2 cellular contexts compared by ENCODE assay signal in the genomic region with DNA sequence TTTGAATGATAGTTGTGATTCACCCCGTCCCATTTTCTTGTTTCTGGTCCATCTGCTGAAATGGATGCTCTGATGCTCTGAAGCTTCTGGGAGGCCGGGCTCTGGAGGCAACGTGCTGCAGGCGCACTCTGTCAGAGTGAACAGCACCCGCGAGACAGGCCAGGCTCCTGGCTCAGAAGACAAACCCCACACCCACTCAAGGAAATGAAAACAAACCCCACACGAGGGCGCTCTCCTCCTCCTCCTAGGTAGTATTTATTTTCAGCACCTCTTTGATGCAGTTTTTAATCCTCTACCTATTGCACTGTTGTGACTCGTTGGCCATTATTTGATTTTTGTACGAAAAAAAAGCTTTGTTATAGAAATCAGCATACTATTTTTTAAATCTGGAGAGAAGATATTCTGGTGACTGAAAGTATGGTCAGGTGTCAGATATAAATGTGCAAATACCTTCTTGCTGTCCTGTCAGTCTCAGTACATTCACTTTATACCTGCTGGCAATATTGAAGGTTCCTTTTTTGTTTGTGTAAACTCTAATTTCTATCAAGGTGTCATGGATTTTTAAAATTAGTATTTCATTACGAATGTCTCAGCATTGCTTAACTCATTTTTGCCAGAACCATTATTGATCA.
TF ChIP-seq lines count a peak whose summit lies in the region.

No MANE protein-coding gene starts in this region.

TF ChIP-seq in IMR-90, 13 proteins besides CTCF, POLR2A, EP300 and RAD21:
- TF ChIP-seq SMC3 (IDR thresholded peaks at IDR 0.05; ENCODE audit: low read depth, low read length) (0 out of 2 replicates have a peak, but pooled peaks have one; percentile 18), FOS (IDR thresholded peaks at IDR 0.05; ENCODE audit: low read depth, low read length) (no peak)

TF ChIP-seq in K562, 482 proteins besides CTCF, POLR2A, EP300 and RAD21:
- TF ChIP-seq TGIF2 (CRISPR knock-in tag; IDR thresholded peaks at IDR 0.05) = no peak
- TF ChIP-seq ZBTB2 (IDR thresholded peaks at IDR 0.05) = no peak
- peak; percentile 42; the same call in 1 of the 2 replicates for TF ChIP-seq EGR1 (conservative IDR thresholded peaks at IDR 0.05)
- TF ChIP-seq NFYB (IDR thresholded peaks at IDR 0.05; ENCODE audit: extremely low read depth, insufficient read length) = no peak
- no peak for TF ChIP-seq SAP30 (IDR thresholded peaks at IDR 0.05; ENCODE audit: borderline replicate concordance, insufficient read depth, low read depth, low read length, poor library complexity, severe bottlenecking)
- no peak for TF ChIP-seq ZBTB12 (CRISPR knock-in tag; IDR thresholded peaks at IDR 0.05)
- no peak for TF ChIP-seq ZKSCAN1 (IDR thresholded peaks at IDR 0.05; ENCODE audit: low read depth, low read length)
- 0 out of 2 replicates have a peak, but pooled peaks have one; percentile 29 for TF ChIP-seq SMC3 (conservative IDR thresholded peaks at IDR 0.05; ENCODE audit: insufficient read depth, low read depth, low read length)
- TF ChIP-seq, protein P1, sequence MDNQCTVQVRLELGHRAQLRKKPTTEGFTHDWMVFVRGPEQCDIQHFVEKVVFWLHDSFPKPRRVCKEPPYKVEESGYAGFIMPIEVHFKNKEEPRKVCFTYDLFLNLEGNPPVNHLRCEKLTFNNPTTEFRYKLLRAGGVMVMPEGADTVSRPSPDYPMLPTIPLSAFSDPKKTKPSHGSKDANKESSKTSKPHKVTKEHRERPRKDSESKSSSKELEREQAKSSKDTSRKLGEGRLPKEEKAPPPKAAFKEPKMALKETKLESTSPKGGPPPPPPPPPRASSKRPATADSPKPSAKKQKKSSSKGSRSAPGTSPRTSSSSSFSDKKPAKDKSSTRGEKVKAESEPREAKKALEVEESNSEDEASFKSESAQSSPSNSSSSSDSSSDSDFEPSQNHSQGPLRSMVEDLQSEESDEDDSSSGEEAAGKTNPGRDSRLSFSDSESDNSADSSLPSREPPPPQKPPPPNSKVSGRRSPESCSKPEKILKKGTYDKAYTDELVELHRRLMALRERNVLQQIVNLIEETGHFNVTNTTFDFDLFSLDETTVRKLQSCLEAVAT (IDR thresholded peaks at IDR 0.05) = no peak
- no peak for TF ChIP-seq ZNF551 (CRISPR knock-in tag; IDR thresholded peaks at IDR 0.05)
- TF ChIP-seq MECOM (CRISPR knock-in tag; IDR thresholded peaks at IDR 0.05) = no peak
- TF ChIP-seq ZBED1 (IDR thresholded peaks at IDR 0.05) = no peak
- no peak for TF ChIP-seq SAFB (IDR thresholded peaks at IDR 0.05; ENCODE audit: borderline replicate concordance, low read depth, low read length)
- TF ChIP-seq ZNF785 (CRISPR knock-in tag; IDR thresholded peaks at IDR 0.05) = no peak
- no peak for TF ChIP-seq HNRNPL (IDR thresholded peaks at IDR 0.05; ENCODE audit: low read depth, low read length)
